35 cellular contexts compared by ENCODE assay signal in genomic region chr16:85812811-85813700, GRCh38.
"Had no signal": no experiment of that assay in that cellular context is flagged by ENCODE, and none has a peak within 500 bp of the region (broad histone marks: within the 10 kb centered on the region; RNA-seq: fewer than 3 reads in every experiment).

No MANE protein-coding gene starts in this region.

- ATAC-seq: activated CD4-positive, alpha-beta T cell treated with anti-CD3 and anti-CD28 coated beads for 36 hours; activated CD4-positive, CD25-positive, alpha-beta regulatory T cell treated with anti-CD3 and anti-CD28 coated beads, Interleukin-2, amount 50 U/mL, for 24 hours; activated CD8-positive, alpha-beta T cell treated with anti-CD3 and anti-CD28 coated beads, Interleukin-2, amount 10 ng/mL, durations not matched to agents 7 days and 5 days; PC-3; Right ventricle myocardium inferior had no signal

- H3K9ac ChIP-seq: KMS-11 had no signal

- H3K27me3 ChIP-seq: ascending aorta had no signal

- H3K4me2 ChIP-seq: KMS-11 had no signal

- H3K36me3 ChIP-seq: ascending aorta, breast epithelium had no signal

- FAIRE-seq: RCC 7860, TTC549 had no signal

- H3K4me1 ChIP-seq: ascending aorta, breast epithelium had no signal

- H3K36me3 Mint-ChIP-seq: activated naive CD4-positive, alpha-beta T cell treated with anti-CD3 and anti-CD28 coated beads, Interleukin-2, amount 50 U/mL, for 24 hours; activated naive CD8-positive, alpha-beta T cell treated with anti-CD3 and anti-CD28 coated beads, Interleukin-2, amount 10 ng/mL, durations not matched to agents 7 days and 5 days; WTC11 had no signal

- H3K27ac ChIP-seq: ascending aorta, breast epithelium, KMS-11, RWPE1 had no signal

- H3K9me3 ChIP-seq: ascending aorta, breast epithelium had no signal

- H3K4me3 ChIP-seq: ascending aorta had no signal

- H3K4me1 Mint-ChIP-seq: activated CD4-positive, alpha-beta T cell treated with anti-CD3 and anti-CD28 coated beads for 36 hours; activated CD4-positive, alpha-beta T cell treated with anti-CD3 and anti-CD28 coated beads, Interleukin-2, amount 10 ng/mL, durations not matched to agents 7 days and 5 days; activated naive CD4-positive, alpha-beta T cell treated with anti-CD3 and anti-CD28 coated beads, Interleukin-2, amount 50 U/mL, for 24 hours; activated naive CD8-positive, alpha-beta T cell treated with anti-CD3 and anti-CD28 coated beads, Interleukin-2, amount 10 ng/mL, durations not matched to agents 7 days and 5 days had no signal

- DNase-seq: activated CD4-positive, alpha-beta T cell treated with anti-CD3 and anti-CD28 coated beads for 36 hours; activated CD4-positive, alpha-beta T cell treated with anti-CD3 and anti-CD28 coated beads, Interleukin-2, amount 10 ng/mL, durations not matched to agents 7 days and 5 days; activated CD4-positive, alpha-beta T cell treated with anti-CD3 and anti-CD28 coated beads, Interleukin-2, amount 50 U/mL, for 48 hours; activated CD8-positive, alpha-beta T cell treated with anti-CD3 and anti-CD28 coated beads, Interleukin-2, amount 10 ng/mL, durations not matched to agents 7 days and 5 days; activated gamma-delta T cell; activated naive CD4-positive, alpha-beta T cell treated with Interleukin-2 at 50 U/mL for 16 hours; activated naive CD8-positive, alpha-beta T cell treated with anti-CD3 and anti-CD28 coated beads, Interleukin-2, amount 10 ng/mL, durations not matched to agents 7 days and 5 days; activated T-cell treated with anti-CD3 and anti-CD28 coated beads, Interleukin-2, amount 50 U/mL, for 24 hours; amygdala; MM.1S; MV-4-11; NCI-H1092; NCI-H146; NCI-H187; NCI-H2029 treated with DMSO at 0.1 percent for 48 hours; NCI-H2107; NCI-H2171; NCI-H510A; NCI-H526; NCI-H748 treated with DMSO at 0.1 percent for 48 hours; NK-92 treated with Interleukin-12 subunit alpha and Interleukin-12 subunit beta, amount 100 ng/mL, for 24 hours; PC-3; SIG-M5; T1000 had no signal

- H3K9me3 Mint-ChIP-seq: activated CD4-positive, alpha-beta T cell treated with anti-CD3 and anti-CD28 coated beads, Interleukin-2, amount 10 ng/mL, durations not matched to agents 7 days and 5 days; activated naive CD4-positive, alpha-beta T cell treated with anti-CD3 and anti-CD28 coated beads, Interleukin-2, amount 50 U/mL, for 24 hours; activated naive CD8-positive, alpha-beta T cell treated with anti-CD3 and anti-CD28 coated beads, Interleukin-2, amount 10 ng/mL, durations not matched to agents 7 days and 5 days; activated T-cell treated with anti-CD3 and anti-CD28 coated beads, Interleukin-2, amount 50 U/mL, for 24 hours; activated T-helper 2 cell treated with anti-CD3 and anti-CD28 coated beads, Interferon-gamma antibody, Interleukin-2, Interleukin-4, amounts not matched to agents 10 μg/mL and 5 μg/mL and 100 μg/mL, durations not matched to agents 14 hours and 24 hours and 36 hours; WTC11 had no signal

- H3K4me3 Mint-ChIP-seq: activated CD4-positive, alpha-beta T cell treated with anti-CD3 and anti-CD28 coated beads for 36 hours; activated CD4-positive, alpha-beta T cell treated with anti-CD3 and anti-CD28 coated beads, Interleukin-2, amount 10 ng/mL, durations not matched to agents 7 days and 5 days; activated CD8-positive, alpha-beta T cell treated with anti-CD3 and anti-CD28 coated beads, Interleukin-2, amount 10 ng/mL, durations not matched to agents 7 days and 5 days; activated naive CD4-positive, alpha-beta T cell treated with anti-CD3 and anti-CD28 coated beads, Interleukin-2, amount 50 U/mL, for 24 hours; activated naive CD8-positive, alpha-beta T cell treated with anti-CD3 and anti-CD28 coated beads, Interleukin-2, amount 10 ng/mL, durations not matched to agents 7 days and 5 days; activated T-cell treated with anti-CD3 and anti-CD28 coated beads, Interleukin-2, amount 50 U/mL, for 24 hours; WTC11 had no signal

- H3K27ac Mint-ChIP-seq: activated CD4-positive, alpha-beta T cell treated with anti-CD3 and anti-CD28 coated beads for 36 hours; activated CD4-positive, alpha-beta T cell treated with anti-CD3 and anti-CD28 coated beads, Interleukin-2, amount 10 ng/mL, durations not matched to agents 7 days and 5 days; activated CD8-positive, alpha-beta T cell treated with anti-CD3 and anti-CD28 coated beads, Interleukin-2, amount 10 ng/mL, durations not matched to agents 7 days and 5 days; activated naive CD4-positive, alpha-beta T cell treated with anti-CD3 and anti-CD28 coated beads, Interleukin-2, amount 50 U/mL, for 24 hours; activated naive CD8-positive, alpha-beta T cell treated with anti-CD3 and anti-CD28 coated beads, Interleukin-2, amount 10 ng/mL, durations not matched to agents 7 days and 5 days; activated T-cell treated with anti-CD3 and anti-CD28 coated beads, Interleukin-2, amount 50 U/mL, for 24 hours; activated T-helper 2 cell treated with anti-CD3 and anti-CD28 coated beads, Interferon-gamma antibody, Interleukin-2, Interleukin-4, amounts not matched to agents 10 μg/mL and 5 μg/mL and 100 μg/mL, durations not matched to agents 14 hours and 24 hours and 36 hours; WTC11 had no signal
